ENCODE assay signal across 11 cellular contexts in the genomic region with DNA sequence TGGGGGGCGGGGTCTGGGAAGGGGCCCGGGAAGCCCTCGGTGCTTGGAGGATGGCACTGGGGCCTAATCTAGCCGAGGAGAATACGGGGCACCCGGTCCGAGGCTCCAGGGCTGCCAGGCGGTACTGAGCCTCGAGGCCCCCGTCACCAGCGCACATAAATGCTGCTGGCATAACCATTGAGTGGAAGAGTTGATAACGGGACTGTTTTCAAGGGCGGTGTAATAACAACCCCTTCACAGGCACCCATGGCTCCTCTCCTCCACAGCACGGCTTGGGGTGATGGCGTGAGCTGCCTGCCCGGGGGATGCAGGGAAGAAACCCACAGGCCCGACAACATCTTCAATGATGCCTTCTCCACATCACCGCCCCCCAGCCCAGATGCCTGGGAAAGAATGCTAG.
"Had no signal": no experiment of that assay in that cellular context is flagged by ENCODE, and none has a peak within 500 bp of the region (broad histone marks: within the 10 kb centered on the region; RNA-seq: fewer than 3 reads in every experiment).

No MANE protein-coding gene starts in this region.

- H3K4me3 ChIP-seq: GM23248, GM23338, HAP-1 had no signal

- H3K27ac Mint-ChIP-seq: GM23338, H9, HFFc6 had no signal

- FAIRE-seq: H1, H54 had no signal

- H3K4me3 Mint-ChIP-seq: GM23338, H9, HFFc6 had no signal

- H3K9me3 ChIP-seq: HAP-1 had no signal

- H3K9me3 Mint-ChIP-seq: GM23338, H9, HFFc6 had no signal

- DNase-seq: GM23248, GOT3, H7, H9, HCEC 1CT, HFFc6 had no signal

- H3K36me3 ChIP-seq: HAP-1 had no signal

- ATAC-seq: GM23338, HCT116 had no signal

- H3K4me1 ChIP-seq: HAP-1 had no signal

- H2AFZ ChIP-seq: GM23248, GM23338 had no signal

- H3K9ac ChIP-seq: GM23248 had no signal

- H3K4me2 ChIP-seq: GM23338 had no signal

- H3K27ac ChIP-seq: GM23248 had no signal
